2 cellular contexts compared by ENCODE assay signal in genomic region chr3:52879090-52879489, GRCh38.
TF ChIP-seq lines count a peak whose summit lies in the region.

No MANE protein-coding gene starts in this region.

TF ChIP-seq in GM23338, 12 proteins besides CTCF, POLR2A, EP300 and RAD21:
- TF ChIP-seq ZNF462 (CRISPR knock-in tag; IDR thresholded peaks at IDR 0.05): no peak
- TF ChIP-seq ETS1 (IDR thresholded peaks at IDR 0.05): no peak
- no peak for TF ChIP-seq EZH2 (IDR thresholded peaks at IDR 0.05; ENCODE audit: low read depth, unreplicated experiment)
- TF ChIP-seq EZH2phosphoT487 (IDR thresholded peaks at IDR 0.05; ENCODE audit: unreplicated experiment): no peak
- no peak for TF ChIP-seq ZNF331 (CRISPR knock-in tag; IDR thresholded peaks at IDR 0.05; ENCODE audit: low read depth)
- no peak for TF ChIP-seq JUNB (IDR thresholded peaks at IDR 0.05; ENCODE audit: unreplicated experiment)
- TF ChIP-seq POLR2AphosphoS5 (IDR thresholded peaks at IDR 0.05; ENCODE audit: low read depth): no peak
- TF ChIP-seq ZNF114 (CRISPR knock-in tag; IDR thresholded peaks at IDR 0.05): no peak
- no peak for TF ChIP-seq REST (IDR thresholded peaks at IDR 0.05; ENCODE audit: unreplicated experiment)
- no peak for TF ChIP-seq NANOG (IDR thresholded peaks at IDR 0.05; ENCODE audit: borderline replicate concordance)
- TF ChIP-seq CREB1 (CRISPR knock-in tag; IDR thresholded peaks at IDR 0.05; ENCODE audit: low read depth): no peak
- no peak for TF ChIP-seq STAT1 (IDR thresholded peaks at IDR 0.05; ENCODE audit: unreplicated experiment)

TF ChIP-seq in HEK293T, 16 proteins besides CTCF, POLR2A, EP300 and RAD21:
- no peak for TF ChIP-seq TARDBP (IDR thresholded peaks at IDR 0.05)
